9 cellular contexts compared by ENCODE assay signal in genomic region chr9:88076286-88077070, GRCh38.
A peak's percentile ranks its signal among the peaks of the same experiment; 100 is the strongest.
DNase-seq lines count a peak whose midpoint lies in the region; ATAC-seq and TF ChIP-seq lines count a peak whose summit lies in the region.
"Had no signal": no experiment of that assay in that cellular context is flagged by ENCODE, and none has a peak within 500 bp of the region (broad histone marks: within the 10 kb centered on the region; RNA-seq: fewer than 3 reads in every experiment).

No MANE protein-coding gene starts in this region.

- H3K4me1 Mint-ChIP-seq in naive thymus-derived CD4-positive, alpha-beta T cell = peaks cover 13 to 20% (median 17%) of the 10 kb centered on the region in 7 donors

- peak; percentile 64 for DNase-seq in 8988T
- DNase-seq in GOT3 (lab: John Stamatoyannopoulos, UW) = peak; percentile 29
- peak; percentile 45 for DNase-seq in NCI-H526 treated with DMSO at 0.1 percent for 48 hours (lab: John Stamatoyannopoulos, UW)
- DNase-seq in activated naive CD4-positive, alpha-beta T cell treated with Interleukin-2 at 50 U/mL for 16 hours = peak; percentile 26
- peak; percentile 62 to 85 for DNase-seq in foreskin keratinocyte
- DNase-seq in naive thymus-derived CD4-positive, alpha-beta T cell = peak in 5 of 9 donors; percentile 4 to 43 (median 15)
- DNase-seq in stomach = peak; percentile 96
- no peak for DNase-seq in NAMALWA (ENCODE audit: low spot score)
- DNase-seq: naive B cell had no signal

- peak; percentile 91 for ATAC-seq in foreskin keratinocyte
- peak; percentile 68 for ATAC-seq in naive thymus-derived CD4-positive, alpha-beta T cell

- H3K4me3 Mint-ChIP-seq in naive thymus-derived CD4-positive, alpha-beta T cell = peak overlapping the region; percentile 63 to 94 (median 86)

- no peaks in the 10 kb centered on the region for H3K36me3 Mint-ChIP-seq in naive thymus-derived CD4-positive, alpha-beta T cell
- H3K36me3 Mint-ChIP-seq: naive B cell had no signal

- 0 to 1% (median 1%) methylated on average over 34 to 57 of the region's 57 CpGs for WGBS in stomach, 5 donors

- TF ChIP-seq CTCF in foreskin keratinocyte (conservative IDR thresholded peaks at IDR 0.05) (peak; percentile 56), stomach (IDR thresholded peaks at IDR 0.05) (peak in 4 of 7 experiments; percentile 12 to 21 (median 16))

- H3K27ac Mint-ChIP-seq in naive thymus-derived CD4-positive, alpha-beta T cell = peak overlapping the region in 1 of 9 donors; percentile 74
- H3K27ac Mint-ChIP-seq: naive B cell had no signal

- CTCF ChIA-PET in naive thymus-derived CD4-positive, alpha-beta T cell (lab: Charles Lee) = no interaction called here

- no peaks in the 10 kb centered on the region for H3K4me1 ChIP-seq in foreskin keratinocyte
- peaks cover 0 to 6% of the 10 kb centered on the region in 2 donors for H3K4me1 ChIP-seq in naive thymus-derived CD4-positive, alpha-beta T cell (ENCODE audit: control insufficient read depth in 2 of 2, insufficient read depth in 2 of 2, low read length in 2 of 2)
- H3K4me1 ChIP-seq in stomach = peaks cover 14 to 22% (median 17%) of the 10 kb centered on the region in 4 donors

- POLR2A ChIA-PET in naive thymus-derived CD4-positive, alpha-beta T cell (lab: Charles Lee) = no interaction called here

- TF ChIP-seq POLR2A in stomach (IDR thresholded peaks at IDR 0.05) = no peak

- intact Hi-C loops in naive thymus-derived CD4-positive, alpha-beta T cell (cut with micrococcal nuclease) = no loop called here
- intact Hi-C loops in stomach (cut with DNase I; ENCODE audit: low total_unique reads) = no loop called here

- H3K27ac ChIP-seq in foreskin keratinocyte (peak overlapping the region; percentile 7), stomach (peak overlapping the region; percentile 87 to 92 (median 91))
- no peak overlapping the region for H3K27ac ChIP-seq in naive thymus-derived CD4-positive, alpha-beta T cell (ENCODE audit: low read depth, low read length)

- no peaks in the 10 kb centered on the region for H3K9me3 ChIP-seq in naive thymus-derived CD4-positive, alpha-beta T cell (ENCODE audit: control insufficient read depth in 2 of 3, low read length in 3 of 3)
- no peaks in the 10 kb centered on the region for H3K9me3 ChIP-seq in stomach

- H3K9me3 Mint-ChIP-seq in naive thymus-derived CD4-positive, alpha-beta T cell = no peaks in the 10 kb centered on the region

- H3K27me3 ChIP-seq in foreskin keratinocyte (peaks cover 7% of the 10 kb centered on the region), stomach (peaks cover 0 to 14% (median 11%) of the 10 kb centered on the region in 3 donors)
- H3K27me3 ChIP-seq in naive thymus-derived CD4-positive, alpha-beta T cell (ENCODE audit: control insufficient read depth in 2 of 2, insufficient read depth in 2 of 2, low read length in 2 of 2) = peaks cover 3 to 5% of the 10 kb centered on the region in 2 donors

- H3K27me3 Mint-ChIP-seq in naive thymus-derived CD4-positive, alpha-beta T cell = peaks cover 55 to 73% (median 60%) of the 10 kb centered on the region in 5 donors

- no peaks in the 10 kb centered on the region for H3K36me3 ChIP-seq in naive thymus-derived CD4-positive, alpha-beta T cell (ENCODE audit: control insufficient read depth in 2 of 3, insufficient read depth in 3 of 3, low read length in 3 of 3)
- H3K36me3 ChIP-seq in stomach = no peaks in the 10 kb centered on the region

- H3K4me3 ChIP-seq in naive thymus-derived CD4-positive, alpha-beta T cell (ENCODE audit: low read length) = peak overlapping the region; percentile 39
- H3K4me3 ChIP-seq in stomach = peak overlapping the region; percentile 47 to 60 (median 58)

- TF ChIP-seq EP300 in stomach (IDR thresholded peaks at IDR 0.05) = no peak
